8 cellular contexts compared by ENCODE assay signal in genomic region chr9:33473216-33473615, GRCh38. TPM values are rescaled to one million over a fixed set of nuclear protein-coding genes. Genes with fewer than 3 reads are reported as not detected.
A peak's percentile ranks its signal among the peaks of the same experiment; 100 is the strongest.
DNase-seq lines count a peak whose midpoint lies in the region; ATAC-seq and TF ChIP-seq lines count a peak whose summit lies in the region.

No MANE protein-coding gene starts in this region.

- intact Hi-C loops in CD4-positive, alpha-beta memory T cell (cut with micrococcal nuclease): loop anchor here (1.0 to 10.0 kb wide), 3 partner anchors 27 to 252 kb away; no protein-coding TSS in a partner anchor
- intact Hi-C loops in OCI-LY7 (cut with micrococcal nuclease; ENCODE audit: unreplicated experiment): loop anchor here (5.0 kb wide), 1 partner anchor 181 kb away; the partner anchor contains the start of gene NFX1

- TF ChIP-seq CTCF in OCI-LY7 (conservative IDR thresholded peaks at IDR 0.05; ENCODE audit: low read length): no peak
- no peak for TF ChIP-seq CTCF in omental fat pad (IDR thresholded peaks at IDR 0.05)

- no peaks in the 10 kb centered on the region; the same call in 1 of the 2 replicates for H4K20me1 ChIP-seq in OCI-LY7 (ENCODE audit: insufficient read depth, low read length)

- H3K27me3 Mint-ChIP-seq in CD4-positive, alpha-beta memory T cell: no peaks in the 10 kb centered on the region

- peaks cover 32% of the 10 kb centered on the region for H3K36me3 ChIP-seq in CD4-positive, alpha-beta memory T cell (ENCODE audit: insufficient read depth, low read length)
- H3K36me3 ChIP-seq in OCI-LY7 (ENCODE audit: insufficient read depth, low read length): peaks cover 40% of the 10 kb centered on the region
- H3K36me3 ChIP-seq in esophagus (ENCODE audit: control insufficient read depth in 2 of 2, insufficient read depth in 2 of 2, low read length in 1 of 2): peaks cover 23 to 27% of the 10 kb centered on the region in 2 donors

- peak overlapping the region; percentile 62 for H3K27ac ChIP-seq in CD4-positive, alpha-beta memory T cell (ENCODE audit: low read depth, low read length)
- no peak overlapping the region for H3K27ac ChIP-seq in OCI-LY7 (ENCODE audit: low read depth, low read length, poor library complexity, severe bottlenecking)
- H3K27ac ChIP-seq in esophagus (ENCODE audit: low read depth in 2 of 2, low read length in 1 of 2): peak overlapping the region in 1 of 2 donors; percentile 69

- CTCF ChIA-PET in CD4-positive, alpha-beta memory T cell (lab: Charles Lee; ENCODE audit: partially characterized antibody): interaction anchor here (0.7 to 24.2 kb wide), 11 partner anchors 9 to 341 kb away, joined by 3 to 562 read pairs (median 6); partner anchors contain the start of genes AQP3, AQP7 and NFX1
- CTCF ChIA-PET in OCI-LY7 (lab: Charles Lee; ENCODE audit: unreplicated experiment): interaction anchor here (0.9 to 3.5 kb wide), 7 partner anchors 9 to 70 kb away, joined by 3 to 28 read pairs (median 4); partner anchors contain the start of gene AQP3

- H3K4me2 ChIP-seq in OCI-LY7 (ENCODE audit: low read length): peak overlapping the region; percentile 98

- H3K4me1 ChIP-seq in CD4-positive, alpha-beta memory T cell (ENCODE audit: insufficient read depth, low read length): peaks cover 27% of the 10 kb centered on the region
- H3K4me1 ChIP-seq in OCI-LY7 (ENCODE audit: insufficient read depth, low read length, poor library complexity, severe bottlenecking) (peaks cover 12% of the 10 kb centered on the region), esophagus (ENCODE audit: control insufficient read depth in 2 of 2, insufficient read depth in 2 of 2, low read length in 1 of 2) (peaks cover 0 to 9% of the 10 kb centered on the region in 2 donors)

- peak overlapping the region; percentile 80 to 93 for H3K4me3 ChIP-seq in CD4-positive, alpha-beta memory T cell (ENCODE audit: low read length in 2 of 2)
- peak overlapping the region; percentile 85 for H3K4me3 ChIP-seq in OCI-LY7 (ENCODE audit: low read depth, low read length, poor library complexity, severe bottlenecking)
- H3K4me3 ChIP-seq in esophagus (ENCODE audit: low read depth in 1 of 2, low read length in 2 of 2): peak overlapping the region; percentile 86 to 88

- peak overlapping the region; percentile 47; the same call in 1 of the 2 replicates for H2AFZ ChIP-seq in OCI-LY7 (ENCODE audit: low read length)

- H3K27me3 ChIP-seq in CD4-positive, alpha-beta memory T cell (ENCODE audit: insufficient read depth, low read length): no peaks in the 10 kb centered on the region
- H3K27me3 ChIP-seq in esophagus (ENCODE audit: control insufficient read depth in 1 of 2, insufficient read depth in 2 of 2, low read length in 2 of 2): no peaks in the 10 kb centered on the region

- H3K79me2 ChIP-seq in OCI-LY7 (ENCODE audit: insufficient read depth, low read depth, low read length): peaks cover 28% of the 10 kb centered on the region

- H3K36me3 Mint-ChIP-seq in CD4-positive, alpha-beta memory T cell: peaks cover 32 to 41% of the 10 kb centered on the region in 2 donors

- ATAC-seq in omental fat pad (ENCODE audit: low FRiP score) (peak; percentile 3), HG03442 (IDR thresholded peaks at IDR 0.05; ENCODE audit: unreplicated experiment) (no peak), GM18498 (IDR thresholded peaks at IDR 0.05; ENCODE audit: unreplicated experiment) (no peak)

- DNase-seq in CD4-positive, alpha-beta memory T cell: no peak
- DNase-seq in OCI-LY7 (ENCODE audit: low spot score) (no peak), omental fat pad (ENCODE audit: low spot score) (no peak), epidermal melanocyte (ENCODE audit: insufficient read length, low spot score) (no peak), activated gamma-delta T cell treated with Interleukin-2 at 50 U/mL for 16 hours (no peak)

- peak overlapping the region; percentile 95 to 100 (median 99) for H3K4me3 Mint-ChIP-seq in CD4-positive, alpha-beta memory T cell

- H3K9me3 Mint-ChIP-seq in CD4-positive, alpha-beta memory T cell: no peaks in the 10 kb centered on the region

- peak overlapping the region; percentile 90 to 100 (median 97) for H3K27ac Mint-ChIP-seq in CD4-positive, alpha-beta memory T cell

- H3K9me3 ChIP-seq in CD4-positive, alpha-beta memory T cell (ENCODE audit: control insufficient read depth in 1 of 2, low read length in 2 of 2): no peaks in the 10 kb centered on the region
- no peaks in the 10 kb centered on the region for H3K9me3 ChIP-seq in OCI-LY7 (ENCODE audit: low read length)
- H3K9me3 ChIP-seq in esophagus (ENCODE audit: control insufficient read depth in 2 of 2, insufficient read depth in 1 of 2, low read depth in 1 of 2, low read length in 1 of 2): no peaks in the 10 kb centered on the region

- H3K4me1 Mint-ChIP-seq in CD4-positive, alpha-beta memory T cell: peaks cover 11 to 36% (median 28%) of the 10 kb centered on the region in 4 donors

- POLR2A ChIA-PET in CD4-positive, alpha-beta memory T cell (lab: Charles Lee; ENCODE audit: partially characterized antibody): interaction anchor here (0.5 to 4.0 kb wide), 17 partner anchors 13 to 903 kb away, joined by 3 to 77 read pairs (median 5); partner anchors contain the start of genes AQP3, DNAJA1, MYORG and NFX1
- POLR2A ChIA-PET in OCI-LY7 (lab: Charles Lee): interaction anchor here (0.6 to 4.4 kb wide), 10 partner anchors 8 to 1050 kb away, joined by 3 to 50 read pairs (median 5); partner anchors contain the start of genes AQP3 and DNAJA1

- BruUV-seq in OCI-LY7 (replicated peaks; lab: Mats Ljungman, UMichigan): TSS peak; percentile 84

- WGBS in esophagus, 2 donors: 1% methylated on average over 14 of the region's 14 CpGs

- H3K9me2 ChIP-seq in OCI-LY7 (ENCODE audit: insufficient read depth, low read length): no peaks in the 10 kb centered on the region

RNA-seq across cellular contexts. Expression of gene NOL6, which starts 0.5 kb away (rescaled TPM):
- 10 to 100 TPM; 39.1 to 41.1 TPM for total RNA-seq in CD4-positive, alpha-beta memory T cell
- polyA plus RNA-seq in CD4-positive, alpha-beta memory T cell: 10 to 100 TPM; 11.7 to 28.1 TPM
- total RNA-seq in OCI-LY7 (2014; rRNA removed; shearing (Covaris generic)): 26.4 and 28.8 TPM in 2 replicates
- total RNA-seq in OCI-LY7 (2022): 23.8 and 30.9 TPM in 2 replicates
- polyA plus RNA-seq in esophagus: 10 to 100 TPM; 25.2 to 29.2 TPM
- total RNA-seq in omental fat pad: 10 to 100 TPM; 19.1 to 76.7 (median 21.4) TPM

RNA-seq across cellular contexts. Expression of gene AQP3, which starts 25.8 kb away (rescaled TPM):
- 100 to 1,000 TPM; 172 TPM for total RNA-seq in CD4-positive, alpha-beta memory T cell
- polyA plus RNA-seq in CD4-positive, alpha-beta memory T cell: 100 to 1,000 TPM; 484 to 562 TPM
- total RNA-seq in OCI-LY7 (2014; rRNA removed; shearing (Covaris generic)): 16.0 TPM in 2 replicates
- 28.5 and 30.6 TPM in 2 replicates for total RNA-seq in OCI-LY7 (2022)
- 1,000 to 10,000 TPM in 1 of 2 donors, 100 to 1,000 TPM in 1; 933 to 1,009 TPM for polyA plus RNA-seq in esophagus
- 100 to 1,000 TPM in 1 of 4 donors, 10 to 100 TPM in 2, 1 to 10 TPM in 1; 9.9 to 139 (median 46.3) TPM for total RNA-seq in omental fat pad

RNA-seq across cellular contexts. Expression of gene ANKRD18B, which starts 50.8 kb away (rescaled TPM):
- 1 to 10 TPM; 1.2 to 1.9 TPM for total RNA-seq in CD4-positive, alpha-beta memory T cell
- not detected for polyA plus RNA-seq in CD4-positive, alpha-beta memory T cell
- not detected in 2 replicates for total RNA-seq in OCI-LY7 (2014; rRNA removed; shearing (Covaris generic))
- not detected in 2 replicates for total RNA-seq in OCI-LY7 (2022)
- 1 to 10 TPM; 1.6 to 7.2 TPM for polyA plus RNA-seq in esophagus
- total RNA-seq in omental fat pad: not detected
